In the genomic region with DNA sequence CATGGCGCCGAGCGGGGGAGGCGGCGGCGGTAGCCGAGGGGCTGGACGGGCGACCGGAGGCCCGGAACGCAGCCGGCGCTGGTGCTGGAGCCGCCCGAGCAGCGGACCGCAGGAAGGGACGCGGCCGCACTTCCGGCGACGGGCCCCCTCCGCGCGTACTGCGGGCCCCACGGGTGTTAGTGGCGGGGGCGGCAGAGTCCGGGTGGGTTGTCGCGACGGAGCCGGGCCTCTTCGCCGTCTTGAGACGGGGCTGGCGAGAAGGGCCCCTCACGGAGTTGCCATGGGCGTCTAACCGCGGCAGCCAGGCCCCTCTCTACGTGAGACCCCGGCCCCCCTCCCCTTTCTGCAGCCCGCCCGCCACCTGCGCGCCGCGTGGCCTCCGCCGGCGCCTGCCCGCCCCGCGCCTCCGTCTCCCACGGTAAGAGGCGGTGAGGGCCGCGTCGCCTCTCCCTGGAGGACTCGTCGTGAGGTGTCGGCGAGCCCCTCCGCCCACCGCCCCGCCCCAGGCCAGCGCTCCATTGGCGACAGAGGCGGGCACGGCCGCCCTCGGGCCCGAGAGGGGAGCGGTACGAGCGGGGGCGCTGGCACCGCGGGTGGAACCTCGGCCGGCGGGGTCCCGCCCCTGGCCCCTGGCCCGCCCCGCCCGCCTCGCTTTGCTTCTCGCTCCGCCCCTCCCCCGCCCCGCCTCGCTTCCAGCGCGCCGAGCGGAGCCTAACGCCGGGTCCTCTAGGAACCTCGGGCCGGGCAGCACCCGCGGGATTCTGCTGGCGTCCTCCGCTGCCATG, we compare ENCODE assay signal across 1 cellular context.
TF ChIP-seq lines count a peak whose summit lies in the region.

Gene VPS9D1, minus strand, starts transcription at position 40 of the 785 bp plus-strand sequence. Its CDS starts 37 bp downstream, at position 3.
A gene with protein sequence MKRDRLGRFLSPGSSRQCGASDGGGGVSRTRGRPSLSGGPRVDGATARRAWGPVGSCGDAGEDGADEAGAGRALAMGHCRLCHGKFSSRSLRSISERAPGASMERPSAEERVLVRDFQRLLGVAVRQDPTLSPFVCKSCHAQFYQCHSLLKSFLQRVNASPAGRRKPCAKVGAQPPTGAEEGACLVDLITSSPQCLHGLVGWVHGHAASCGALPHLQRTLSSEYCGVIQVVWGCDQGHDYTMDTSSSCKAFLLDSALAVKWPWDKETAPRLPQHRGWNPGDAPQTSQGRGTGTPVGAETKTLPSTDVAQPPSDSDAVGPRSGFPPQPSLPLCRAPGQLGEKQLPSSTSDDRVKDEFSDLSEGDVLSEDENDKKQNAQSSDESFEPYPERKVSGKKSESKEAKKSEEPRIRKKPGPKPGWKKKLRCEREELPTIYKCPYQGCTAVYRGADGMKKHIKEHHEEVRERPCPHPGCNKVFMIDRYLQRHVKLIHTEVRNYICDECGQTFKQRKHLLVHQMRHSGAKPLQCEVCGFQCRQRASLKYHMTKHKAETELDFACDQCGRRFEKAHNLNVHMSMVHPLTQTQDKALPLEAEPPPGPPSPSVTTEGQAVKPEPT (plus strand): TSS at position 679 of the 785 bp plus-strand sequence. CDS start 104 bp downstream, at position 783.

TF ChIP-seq in HepG2, 621 proteins besides CTCF, POLR2A, EP300 and RAD21 (continued from another document and continues in another):
- TF ChIP-seq ZNF224 (CRISPR knock-in tag; IDR thresholded peaks at IDR 0.05) (no peak), RBM39 (IDR thresholded peaks at IDR 0.05; ENCODE audit: low read depth, low read length, poor library complexity, severe bottlenecking) (peak; percentile 89), FOXM1 (CRISPR knock-in tag; IDR thresholded peaks at IDR 0.05) (peak; percentile 29; the same call in 1 of the 2 replicates), FLYWCH1 (CRISPR knock-in tag; IDR thresholded peaks at IDR 0.05) (no peak), RXRA (CRISPR knock-in tag; IDR thresholded peaks at IDR 0.05) (0 out of 2 replicates have a peak, but pooled peaks have one; percentile 55), KLF6 (CRISPR knock-in tag; IDR thresholded peaks at IDR 0.05) (peak; percentile 22; the same call in 1 of the 2 replicates), RFX5 (IDR thresholded peaks at IDR 0.05; ENCODE audit: low read depth, low read length) (peak; percentile 60; the same call in 1 of the 2 replicates), ZNF350 (CRISPR knock-in tag; IDR thresholded peaks at IDR 0.05; ENCODE audit: borderline replicate concordance, low read depth) (no peak), GABPB1 (CRISPR knock-in tag; IDR thresholded peaks at IDR 0.05) (peak; percentile 95), ZFY (CRISPR knock-in tag; IDR thresholded peaks at IDR 0.05) (peak; percentile 98), SRSF1 (optimal IDR thresholded peaks at IDR 0.05; ENCODE audit: low read depth, low read length) (peak; percentile 33), ZNF782 (CRISPR knock-in tag; IDR thresholded peaks at IDR 0.05; ENCODE audit: borderline replicate concordance) (peak; percentile 71; the same call in 1 of the 2 replicates), ZNF629 (CRISPR knock-in tag; conservative IDR thresholded peaks at IDR 0.05) (no peak; the same call in 1 of the 2 replicates), EHMT2 (IDR thresholded peaks at IDR 0.05; ENCODE audit: borderline replicate concordance, low read depth, low read length) (no peak), MYC (CRISPR knock-in tag; IDR thresholded peaks at IDR 0.05; ENCODE audit: borderline replicate concordance) (peak; percentile 98), ZMYM4 (CRISPR knock-in tag; IDR thresholded peaks at IDR 0.05) (peak; percentile 45; the same call in 1 of the 2 replicates), BRF2 (CRISPR knock-in tag; IDR thresholded peaks at IDR 0.05) (no peak; the same call in none of the 2 replicates), NFE2L2 (IDR thresholded peaks at IDR 0.05; ENCODE audit: low read length) (no peak), PPARG (CRISPR knock-in tag; conservative IDR thresholded peaks at IDR 0.05) (no peak; the same call in 1 of the 2 replicates), YY1 (IDR thresholded peaks at IDR 0.05; ENCODE audit: insufficient read depth, insufficient replicate concordance, low read depth, low read length) (peak; percentile 94), ZNF766 (CRISPR knock-in tag; IDR thresholded peaks at IDR 0.05; ENCODE audit: borderline replicate concordance) (peak; percentile 86), ISL2 (CRISPR knock-in tag; IDR thresholded peaks at IDR 0.05) (no peak; the same call in 1 of the 2 replicates), FOXK1 (CRISPR knock-in tag; IDR thresholded peaks at IDR 0.05; ENCODE audit: borderline replicate concordance, low read depth) (peak; percentile 58; the same call in 1 of the 2 replicates), RBAK (CRISPR knock-in tag; IDR thresholded peaks at IDR 0.05) (no peak), SSRP1 (CRISPR knock-in tag; IDR thresholded peaks at IDR 0.05) (no peak), RFX1 (IDR thresholded peaks at IDR 0.05) (no peak), KDM6A (CRISPR knock-in tag; IDR thresholded peaks at IDR 0.05; ENCODE audit: low read depth) (0 out of 2 replicates have a peak, but pooled peaks have one; percentile 3), MATR3 (CRISPR knock-in tag; IDR thresholded peaks at IDR 0.05) (peak; percentile 48; the same call in 1 of the 2 replicates), HHEX (CRISPR knock-in tag; IDR thresholded peaks at IDR 0.05) (no peak), SRSF4 (IDR thresholded peaks at IDR 0.05; ENCODE audit: low read depth, low read length, poor library complexity, severe bottlenecking) (no peak), TGIF2 (CRISPR knock-in tag; IDR thresholded peaks at IDR 0.05) (0 out of 2 replicates have a peak, but pooled peaks have one; percentile 43), ZNF850 (CRISPR knock-in tag; conservative IDR thresholded peaks at IDR 0.05) (peak; percentile 64; the same call in 1 of the 2 replicates), ZSCAN9 (CRISPR knock-in tag; IDR thresholded peaks at IDR 0.05; ENCODE audit: borderline replicate concordance) (no peak; the same call in 1 of the 2 replicates), ZNF430 (CRISPR knock-in tag; IDR thresholded peaks at IDR 0.05) (peak; percentile 66)
- TF ChIP-seq, protein P1, sequence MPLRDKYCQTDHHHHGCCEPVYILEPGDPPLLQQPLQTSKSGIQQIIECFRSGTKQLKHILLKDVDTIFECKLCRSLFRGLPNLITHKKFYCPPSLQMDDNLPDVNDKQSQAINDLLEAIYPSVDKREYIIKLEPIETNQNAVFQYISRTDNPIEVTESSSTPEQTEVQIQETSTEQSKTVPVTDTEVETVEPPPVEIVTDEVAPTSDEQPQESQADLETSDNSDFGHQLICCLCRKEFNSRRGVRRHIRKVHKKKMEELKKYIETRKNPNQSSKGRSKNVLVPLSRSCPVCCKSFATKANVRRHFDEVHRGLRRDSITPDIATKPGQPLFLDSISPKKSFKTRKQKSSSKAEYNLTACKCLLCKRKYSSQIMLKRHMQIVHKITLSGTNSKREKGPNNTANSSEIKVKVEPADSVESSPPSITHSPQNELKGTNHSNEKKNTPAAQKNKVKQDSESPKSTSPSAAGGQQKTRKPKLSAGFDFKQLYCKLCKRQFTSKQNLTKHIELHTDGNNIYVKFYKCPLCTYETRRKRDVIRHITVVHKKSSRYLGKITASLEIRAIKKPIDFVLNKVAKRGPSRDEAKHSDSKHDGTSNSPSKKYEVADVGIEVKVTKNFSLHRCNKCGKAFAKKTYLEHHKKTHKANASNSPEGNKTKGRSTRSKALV (CRISPR knock-in tag; IDR thresholded peaks at IDR 0.05): peak; percentile 10; the same call in 1 of the 2 replicates
- TF ChIP-seq, protein P2, sequence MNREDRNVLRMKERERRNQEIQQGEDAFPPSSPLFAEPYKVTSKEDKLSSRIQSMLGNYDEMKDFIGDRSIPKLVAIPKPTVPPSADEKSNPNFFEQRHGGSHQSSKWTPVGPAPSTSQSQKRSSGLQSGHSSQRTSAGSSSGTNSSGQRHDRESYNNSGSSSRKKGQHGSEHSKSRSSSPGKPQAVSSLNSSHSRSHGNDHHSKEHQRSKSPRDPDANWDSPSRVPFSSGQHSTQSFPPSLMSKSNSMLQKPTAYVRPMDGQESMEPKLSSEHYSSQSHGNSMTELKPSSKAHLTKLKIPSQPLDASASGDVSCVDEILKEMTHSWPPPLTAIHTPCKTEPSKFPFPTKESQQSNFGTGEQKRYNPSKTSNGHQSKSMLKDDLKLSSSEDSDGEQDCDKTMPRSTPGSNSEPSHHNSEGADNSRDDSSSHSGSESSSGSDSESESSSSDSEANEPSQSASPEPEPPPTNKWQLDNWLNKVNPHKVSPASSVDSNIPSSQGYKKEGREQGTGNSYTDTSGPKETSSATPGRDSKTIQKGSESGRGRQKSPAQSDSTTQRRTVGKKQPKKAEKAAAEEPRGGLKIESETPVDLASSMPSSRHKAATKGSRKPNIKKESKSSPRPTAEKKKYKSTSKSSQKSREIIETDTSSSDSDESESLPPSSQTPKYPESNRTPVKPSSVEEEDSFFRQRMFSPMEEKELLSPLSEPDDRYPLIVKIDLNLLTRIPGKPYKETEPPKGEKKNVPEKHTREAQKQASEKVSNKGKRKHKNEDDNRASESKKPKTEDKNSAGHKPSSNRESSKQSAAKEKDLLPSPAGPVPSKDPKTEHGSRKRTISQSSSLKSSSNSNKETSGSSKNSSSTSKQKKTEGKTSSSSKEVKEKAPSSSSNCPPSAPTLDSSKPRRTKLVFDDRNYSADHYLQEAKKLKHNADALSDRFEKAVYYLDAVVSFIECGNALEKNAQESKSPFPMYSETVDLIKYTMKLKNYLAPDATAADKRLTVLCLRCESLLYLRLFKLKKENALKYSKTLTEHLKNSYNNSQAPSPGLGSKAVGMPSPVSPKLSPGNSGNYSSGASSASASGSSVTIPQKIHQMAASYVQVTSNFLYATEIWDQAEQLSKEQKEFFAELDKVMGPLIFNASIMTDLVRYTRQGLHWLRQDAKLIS (CRISPR knock-in tag; IDR thresholded peaks at IDR 0.05): 0 out of 2 replicates have a peak, but pooled peaks have one; percentile 61
- TF ChIP-seq, protein P3, sequence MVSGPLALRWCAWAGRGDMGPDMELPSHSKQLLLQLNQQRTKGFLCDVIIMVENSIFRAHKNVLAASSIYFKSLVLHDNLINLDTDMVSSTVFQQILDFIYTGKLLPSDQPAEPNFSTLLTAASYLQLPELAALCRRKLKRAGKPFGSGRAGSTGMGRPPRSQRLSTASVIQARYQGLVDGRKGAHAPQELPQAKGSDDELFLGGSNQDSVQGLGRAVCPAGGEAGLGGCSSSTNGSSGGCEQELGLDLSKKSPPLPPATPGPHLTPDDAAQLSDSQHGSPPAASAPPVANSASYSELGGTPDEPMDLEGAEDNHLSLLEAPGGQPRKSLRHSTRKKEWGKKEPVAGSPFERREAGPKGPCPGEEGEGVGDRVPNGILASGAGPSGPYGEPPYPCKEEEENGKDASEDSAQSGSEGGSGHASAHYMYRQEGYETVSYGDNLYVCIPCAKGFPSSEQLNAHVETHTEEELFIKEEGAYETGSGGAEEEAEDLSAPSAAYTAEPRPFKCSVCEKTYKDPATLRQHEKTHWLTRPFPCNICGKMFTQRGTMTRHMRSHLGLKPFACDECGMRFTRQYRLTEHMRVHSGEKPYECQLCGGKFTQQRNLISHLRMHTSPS (CRISPR knock-in tag; IDR thresholded peaks at IDR 0.05; ENCODE audit: low read depth): peak; percentile 55; the same call in 1 of the 2 replicates
- TF ChIP-seq, protein P4, sequence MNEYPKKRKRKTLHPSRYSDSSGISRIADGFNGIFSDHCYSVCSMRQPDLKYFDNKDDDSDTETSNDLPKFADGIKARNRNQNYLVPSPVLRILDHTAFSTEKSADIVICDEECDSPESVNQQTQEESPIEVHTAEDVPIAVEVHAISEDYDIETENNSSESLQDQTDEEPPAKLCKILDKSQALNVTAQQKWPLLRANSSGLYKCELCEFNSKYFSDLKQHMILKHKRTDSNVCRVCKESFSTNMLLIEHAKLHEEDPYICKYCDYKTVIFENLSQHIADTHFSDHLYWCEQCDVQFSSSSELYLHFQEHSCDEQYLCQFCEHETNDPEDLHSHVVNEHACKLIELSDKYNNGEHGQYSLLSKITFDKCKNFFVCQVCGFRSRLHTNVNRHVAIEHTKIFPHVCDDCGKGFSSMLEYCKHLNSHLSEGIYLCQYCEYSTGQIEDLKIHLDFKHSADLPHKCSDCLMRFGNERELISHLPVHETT (CRISPR knock-in tag; conservative IDR thresholded peaks at IDR 0.05): peak; percentile 100
- TF ChIP-seq, protein P5, sequence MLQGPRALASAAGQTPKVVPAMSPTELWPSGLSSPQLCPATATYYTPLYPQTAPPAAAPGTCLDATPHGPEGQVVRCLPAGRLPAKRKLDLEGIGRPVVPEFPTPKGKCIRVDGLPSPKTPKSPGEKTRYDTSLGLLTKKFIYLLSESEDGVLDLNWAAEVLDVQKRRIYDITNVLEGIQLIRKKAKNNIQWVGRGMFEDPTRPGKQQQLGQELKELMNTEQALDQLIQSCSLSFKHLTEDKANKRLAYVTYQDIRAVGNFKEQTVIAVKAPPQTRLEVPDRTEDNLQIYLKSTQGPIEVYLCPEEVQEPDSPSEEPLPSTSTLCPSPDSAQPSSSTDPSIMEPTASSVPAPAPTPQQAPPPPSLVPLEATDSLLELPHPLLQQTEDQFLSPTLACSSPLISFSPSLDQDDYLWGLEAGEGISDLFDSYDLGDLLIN (CRISPR knock-in tag; IDR thresholded peaks at IDR 0.05; ENCODE audit: borderline replicate concordance): peak; percentile 87; the same call in 1 of the 2 replicates
- TF ChIP-seq, protein P6, sequence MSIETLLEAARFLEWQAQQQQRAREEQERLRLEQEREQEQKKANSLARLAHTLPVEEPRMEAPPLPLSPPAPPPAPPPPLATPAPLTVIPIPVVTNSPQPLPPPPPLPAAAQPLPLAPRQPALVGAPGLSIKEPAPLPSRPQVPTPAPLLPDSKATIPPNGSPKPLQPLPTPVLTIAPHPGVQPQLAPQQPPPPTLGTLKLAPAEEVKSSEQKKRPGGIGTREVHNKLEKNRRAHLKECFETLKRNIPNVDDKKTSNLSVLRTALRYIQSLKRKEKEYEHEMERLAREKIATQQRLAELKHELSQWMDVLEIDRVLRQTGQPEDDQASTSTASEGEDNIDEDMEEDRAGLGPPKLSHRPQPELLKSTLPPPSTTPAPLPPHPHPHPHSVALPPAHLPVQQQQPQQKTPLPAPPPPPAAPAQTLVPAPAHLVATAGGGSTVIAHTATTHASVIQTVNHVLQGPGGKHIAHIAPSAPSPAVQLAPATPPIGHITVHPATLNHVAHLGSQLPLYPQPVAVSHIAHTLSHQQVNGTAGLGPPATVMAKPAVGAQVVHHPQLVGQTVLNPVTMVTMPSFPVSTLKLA (IDR thresholded peaks at IDR 0.05): no peak; the same call in 1 of the 2 replicates
